In the genomic region with DNA sequence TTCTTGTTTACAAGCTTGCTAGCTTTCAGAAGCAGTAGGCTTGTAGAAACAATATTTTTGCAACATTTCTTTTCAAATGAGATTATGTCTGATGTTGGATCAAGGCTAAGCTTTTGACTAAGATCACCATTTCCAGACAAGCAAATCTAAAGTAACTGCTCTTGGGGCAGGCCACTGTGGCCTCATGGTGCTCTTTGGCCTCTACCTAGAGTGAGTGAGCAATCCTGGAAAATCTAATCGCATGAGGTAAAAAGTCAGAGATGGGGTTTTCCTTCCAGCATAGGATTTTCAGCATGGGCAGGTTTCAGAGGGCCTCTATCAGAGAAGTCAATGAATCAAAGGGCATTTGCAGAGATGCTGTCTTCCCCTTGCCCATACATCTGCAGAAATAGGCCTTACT, we compare ENCODE assay signal across 8 cellular contexts.
"Had no signal": no experiment of that assay in that cellular context is flagged by ENCODE, and none has a peak within 500 bp of the region (broad histone marks: within the 10 kb centered on the region; RNA-seq: fewer than 3 reads in every experiment).

No MANE protein-coding gene starts in this region.

- H3K4me3 ChIP-seq: GM12878 had no signal

- ATAC-seq: GM12878 had no signal

- FAIRE-seq: G401.6, GM12878, GM12891, GM12892, GM18507, GM19239 had no signal

- DNase-seq: GDM1, GF-D8 had no signal
